In the genomic region with DNA sequence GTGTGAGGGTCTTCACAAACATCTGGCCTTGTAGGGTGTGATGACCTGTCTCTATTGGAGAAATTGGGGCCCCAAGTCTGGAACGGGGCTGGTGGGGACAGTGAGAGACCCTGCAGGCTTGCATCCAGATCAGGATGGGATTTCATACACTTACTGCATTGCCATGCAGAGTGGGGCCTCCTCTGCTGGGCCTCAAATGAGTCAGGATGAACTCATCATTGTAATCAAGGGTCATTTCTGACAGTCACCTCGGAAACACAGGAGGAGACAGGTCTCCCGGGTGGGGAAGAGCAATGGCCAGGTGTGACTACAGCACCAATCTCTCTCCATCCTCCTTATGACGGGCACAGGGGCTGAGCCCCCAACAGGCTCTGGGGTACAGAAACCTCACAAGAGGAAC, we compare ENCODE assay signal across 19 cellular contexts. TPM values are rescaled to one million over a fixed set of nuclear protein-coding genes. Genes with fewer than 3 reads are reported as not detected.
DNase-seq lines count a peak whose midpoint lies in the region; ATAC-seq and TF ChIP-seq lines count a peak whose summit lies in the region.
"Had no signal": no experiment of that assay in that cellular context is flagged by ENCODE, and none has a peak within 500 bp of the region (broad histone marks: within the 10 kb centered on the region; RNA-seq: fewer than 3 reads in every experiment).

No MANE protein-coding gene starts in this region.

- no peak overlapping the region for H3K4me3 Mint-ChIP-seq in stimulated activated naive CD8-positive, alpha-beta T cell treated with anti-CD3 and anti-CD28 coated beads, Interleukin-15, Interleukin-2, amounts not matched to agents 100 ng/mL and 50 ng/mL, for 24 hours

- no peaks in the 10 kb centered on the region for H3K36me3 Mint-ChIP-seq in stimulated activated naive CD8-positive, alpha-beta T cell treated with anti-CD3 and anti-CD28 coated beads, Interleukin-15, Interleukin-2, amounts not matched to agents 100 ng/mL and 50 ng/mL, for 24 hours (ENCODE audit: low read depth)

- H3K4me1 ChIP-seq in Panc1 (ENCODE audit: control insufficient read depth, insufficient read depth, low read length): no peaks in the 10 kb centered on the region
- H3K4me1 ChIP-seq: A549 had no signal

- no TSS peak for BruUV-seq in Panc1 (replicated peaks; lab: Mats Ljungman, UMichigan)

- H3K27ac Mint-ChIP-seq in stimulated activated naive CD8-positive, alpha-beta T cell treated with anti-CD3 and anti-CD28 coated beads, Interleukin-15, Interleukin-2, amounts not matched to agents 100 ng/mL and 50 ng/mL, for 24 hours: peak overlapping the region; percentile 26

- intact Hi-C loops in Panc1 (cut with micrococcal nuclease; ENCODE audit: unreplicated experiment): no loop called here

- no peak overlapping the region for H3K27ac ChIP-seq in Panc1 (ENCODE audit: low read length)
- H3K27ac ChIP-seq: A549; BLaER1 treated with 17β-estradiol and CSF1 and Interleukin-3, amounts not matched to agents 10 nM and 100 nM; SK-N-MC had no signal

- no peaks in the 10 kb centered on the region for H3K27me3 ChIP-seq in Panc1 (ENCODE audit: control insufficient read depth, insufficient read depth, low read length)
- H3K27me3 ChIP-seq: BLaER1 treated with 17β-estradiol and CSF1 and Interleukin-3, amounts not matched to agents 10 nM and 100 nM had no signal

- H3K4me3 ChIP-seq in Panc1 (ENCODE audit: low read depth in 2 of 2, low read length in 2 of 2) (no peak overlapping the region), epithelial cell of esophagus (ENCODE audit: low read length) (no peak overlapping the region)
- H3K4me3 ChIP-seq: A549; BLaER1 treated with 17β-estradiol and CSF1 and Interleukin-3, amounts not matched to agents 10 nM and 100 nM; K562; SK-N-MC had no signal

- POLR2A ChIA-PET in Panc1 (lab: Charles Lee): no interaction called here

- TF ChIP-seq CTCF in Panc1 (IDR thresholded peaks at IDR 0.05) (no peak), epithelial cell of esophagus (IDR thresholded peaks at IDR 0.05; ENCODE audit: insufficient read depth, low read depth, low read length, missing control alignments) (no peak)

- H3K36me3 ChIP-seq in Panc1 (ENCODE audit: control insufficient read depth, insufficient read depth, low read length): no peaks in the 10 kb centered on the region
- H3K36me3 ChIP-seq: BLaER1 treated with 17β-estradiol and CSF1 and Interleukin-3, amounts not matched to agents 10 nM and 100 nM had no signal

- H3K9me3 ChIP-seq in Panc1 (ENCODE audit: control insufficient read depth, insufficient read depth, low read depth, low read length): no peaks in the 10 kb centered on the region
- H3K9me3 ChIP-seq: A549; BLaER1 treated with 17β-estradiol and CSF1 and Interleukin-3, amounts not matched to agents 10 nM and 100 nM had no signal

- in situ Hi-C loops in Panc1 (cut with HindIII; ENCODE audit: low pct_unique_long_range_greater_than_20kb, low sequenced_read_pairs): no loop called here

- ATAC-seq in stimulated activated naive CD8-positive, alpha-beta T cell treated with anti-CD3 and anti-CD28 coated beads, Interleukin-15, Interleukin-2, amounts not matched to agents 100 U/mL and 50 U/mL, for 24 hours: no peak
- ATAC-seq in Panc1: peak; percentile 51; the same call in 1 of the 2 replicates
- no peak for ATAC-seq in HG03025 (IDR thresholded peaks at IDR 0.05; ENCODE audit: low FRiP score, unreplicated experiment)
- ATAC-seq: A549, K562, Right ventricle myocardium inferior had no signal

- DNase-seq in stimulated activated naive CD8-positive, alpha-beta T cell treated with anti-CD3 and anti-CD28 coated beads, Interleukin-15, Interleukin-2, amounts not matched to agents 100 U/mL and 50 U/mL, for 24 hours: no peak
- DNase-seq in Panc1 (ENCODE audit: low read depth, low spot score): no peak
- peak; percentile 57 for DNase-seq in epithelial cell of esophagus (ENCODE audit: low read depth)
- no peak for DNase-seq in HuH-7.5 (ENCODE audit: low spot score)
- no peak for DNase-seq in CD1c-positive myeloid dendritic cell (ENCODE audit: extremely low spot score)
- DNase-seq in cerebellum (ENCODE audit: low spot score): no peak
- DNase-seq: DND-41, MV-4-11, NCI-H1417, NCI-H187 treated with DMSO at 0.1 percent for 48 hours, NCI-H446, NCI-H69 had no signal

- peaks cover 19% of the 10 kb centered on the region for H3K4me1 Mint-ChIP-seq in stimulated activated naive CD8-positive, alpha-beta T cell treated with anti-CD3 and anti-CD28 coated beads, Interleukin-15, Interleukin-2, amounts not matched to agents 100 ng/mL and 50 ng/mL, for 24 hours (ENCODE audit: low read depth)

- H3K9me3 Mint-ChIP-seq in stimulated activated naive CD8-positive, alpha-beta T cell treated with anti-CD3 and anti-CD28 coated beads, Interleukin-15, Interleukin-2, amounts not matched to agents 100 ng/mL and 50 ng/mL, for 24 hours: no peaks in the 10 kb centered on the region

- CTCF ChIA-PET in Panc1 (lab: Charles Lee): interaction anchor here (2.3 kb wide), 1 partner anchor 10 kb away, joined by 7 read pairs; no protein-coding TSS in a partner anchor

- H3K27me3 Mint-ChIP-seq in stimulated activated naive CD8-positive, alpha-beta T cell treated with anti-CD3 and anti-CD28 coated beads, Interleukin-15, Interleukin-2, amounts not matched to agents 100 ng/mL and 50 ng/mL, for 24 hours: no peaks in the 10 kb centered on the region

RNA-seq across cellular contexts. Expression of a gene that starts 48.1 kb away (rescaled TPM):
- not detected for total RNA-seq in Panc1 (2021; ENCODE audit: unreplicated experiment)
- polyA plus RNA-seq in Panc1 (2012; ENCODE audit: insufficient read length): not detected
- total RNA-seq in cerebellum: 1.4 TPM
- total RNA-seq: K562, Right ventricle myocardium inferior had no signal
- polyA plus RNA-seq: A549, K562 had no signal
